ENCODE assay signal across 2 cellular contexts in genomic region chr17:82007228-82007494, GRCh38.
TF ChIP-seq lines count a peak whose summit lies in the region.

No MANE protein-coding gene starts in this region.

TF ChIP-seq in SK-N-SH, 30 proteins besides CTCF, POLR2A, EP300 and RAD21:
- TF ChIP-seq USF1 (IDR thresholded peaks at IDR 0.05; ENCODE audit: borderline replicate concordance, low read depth) (no peak), RXRA (IDR thresholded peaks at IDR 0.05; ENCODE audit: borderline replicate concordance, low read depth) (no peak), SIN3A (IDR thresholded peaks at IDR 0.05; ENCODE audit: borderline replicate concordance, low read depth, low read length) (no peak), FOSL2 (IDR thresholded peaks at IDR 0.05; ENCODE audit: borderline replicate concordance, low read depth) (no peak)

TF ChIP-seq in SK-N-SH treated with all-trans-retinoic acid at 6 μM for 48 hours, 23 proteins besides CTCF, POLR2A, EP300 and RAD21:
- no peak for TF ChIP-seq PATZ1 (CRISPR knock-in tag; IDR thresholded peaks at IDR 0.05; ENCODE audit: borderline replicate concordance)
- TF ChIP-seq BACH2 (CRISPR knock-in tag; IDR thresholded peaks at IDR 0.05; ENCODE audit: borderline replicate concordance) = no peak
